In the genomic region with DNA sequence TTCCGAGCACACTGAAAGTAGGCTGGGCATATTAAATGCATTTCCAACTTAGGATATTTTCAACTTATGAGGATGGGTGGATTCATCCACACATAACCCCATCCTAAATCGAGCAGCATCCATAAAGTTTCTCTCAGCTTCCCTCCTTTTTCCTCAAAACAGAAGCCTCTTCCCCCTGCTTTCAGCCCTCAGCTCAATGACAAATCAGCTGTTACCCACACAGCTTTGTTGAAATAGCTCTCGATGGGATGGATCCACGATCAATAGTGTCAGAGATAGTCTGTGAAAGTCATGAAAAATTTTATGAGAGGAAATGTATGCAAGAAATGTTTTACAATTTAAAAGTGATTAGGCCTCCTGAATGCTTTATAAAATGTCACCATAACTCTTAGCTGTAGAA, we compare ENCODE assay signal across 20 cellular contexts. TPM values are rescaled to one million over a fixed set of nuclear protein-coding genes. Genes with fewer than 3 reads are reported as not detected.
DNase-seq lines count a peak whose midpoint lies in the region; TF ChIP-seq lines count a peak whose summit lies in the region.
"Had no signal": no experiment of that assay in that cellular context is flagged by ENCODE, and none has a peak within 500 bp of the region (broad histone marks: within the 10 kb centered on the region; RNA-seq: fewer than 3 reads in every experiment).

No MANE protein-coding gene starts in this region.

- no peak overlapping the region for H3K27ac ChIP-seq in ACC112 (ENCODE audit: low read depth, low read length)
- no peak overlapping the region for H3K27ac ChIP-seq in PC-9
- H3K27ac ChIP-seq: heart right ventricle, Peyer's patch had no signal

- H3K9me2 ChIP-seq in PC-9 (ENCODE audit: insufficient read depth), result no peaks in the 10 kb centered on the region

- POLR2A ChIA-PET in Caco-2 (lab: Charles Lee) (no interaction called here), PC-9 (lab: Charles Lee; ENCODE audit: unreplicated experiment) (no interaction called here)

- H3K27me3 Mint-ChIP-seq in Caco-2 (ENCODE audit: insufficient read depth, unreplicated experiment), result no peaks in the 10 kb centered on the region
- H3K27me3 Mint-ChIP-seq in glutamatergic neuron (ENCODE audit: unreplicated experiment), result peaks cover 3% of the 10 kb centered on the region
- H3K27me3 Mint-ChIP-seq: CD4-positive, alpha-beta memory T cell; stimulated activated memory B cell treated with anti-CD40 and anti-IgM and Interleukin-4, amounts not matched to agents 10 μg/mL and 1 μg/mL and 100 μg/mL, for 72 hours; T-helper 17 cell had no signal

- H3F3A ChIP-seq in PC-9 (ENCODE audit: insufficient read depth, low read depth), result peaks cover 7% of the 10 kb centered on the region

- H3K9me3 ChIP-seq in Caco-2 (no peaks in the 10 kb centered on the region), PC-9 (ENCODE audit: insufficient read depth, low read depth) (no peaks in the 10 kb centered on the region)
- H3K9me3 ChIP-seq: heart right ventricle, Peyer's patch had no signal

- H3K4me1 Mint-ChIP-seq in Caco-2 (ENCODE audit: low read depth, unreplicated experiment) (peaks cover 14% of the 10 kb centered on the region), glutamatergic neuron (ENCODE audit: low read depth, unreplicated experiment) (peaks cover 29% of the 10 kb centered on the region)

- H2AFZ ChIP-seq in ACC112 (ENCODE audit: low read length, unreplicated experiment), result no peak overlapping the region
- H2AFZ ChIP-seq in PC-9, result no peak overlapping the region

- H3K9me3 Mint-ChIP-seq in Caco-2 (ENCODE audit: unreplicated experiment), result no peaks in the 10 kb centered on the region
- H3K9me3 Mint-ChIP-seq in glutamatergic neuron (ENCODE audit: unreplicated experiment), result peaks cover 3% of the 10 kb centered on the region
- H3K9me3 Mint-ChIP-seq: CD4-positive, alpha-beta memory T cell; stimulated activated memory B cell treated with anti-CD40 and anti-IgM and Interleukin-4, amounts not matched to agents 10 μg/mL and 1 μg/mL and 100 μg/mL, for 72 hours had no signal

- CTCF ChIA-PET in Caco-2 (lab: Charles Lee) (no interaction called here), PC-9 (lab: Charles Lee) (no interaction called here)

- intact Hi-C loops in Caco-2 (cut with micrococcal nuclease; ENCODE audit: unreplicated experiment) (no loop called here), PC-9 (cut with micrococcal nuclease; ENCODE audit: unreplicated experiment) (loop anchor here (5.0 kb wide), 1 partner anchor 44 kb away; the partner anchor contains the start of gene RPAIN)

- DNase-seq in Caco-2, result no peak
- DNase-seq in PC-9, result no peak
- no peak for DNase-seq in glutamatergic neuron
- no peak for DNase-seq in NCI-H146 (lab: John Stamatoyannopoulos, UW)
- DNase-seq in germinal center (ENCODE audit: low spot score), result no peak
- DNase-seq in T1000 (lab: John Stamatoyannopoulos, UW), result no peak
- DNase-seq in Ammon's horn (ENCODE audit: low spot score), result no peak
- DNase-seq: activated CD4-positive, alpha-beta T cell treated with anti-CD3 and anti-CD28 coated beads, Interleukin-2, amount 50 U/mL, for 48 hours; CD4-positive, alpha-beta memory T cell; GDM1; heart right ventricle; KBM-7; left colon; NCI-H187; NCI-H510A; Peyer's patch; stimulated activated CD4-positive, alpha-beta T cell treated with anti-CD3 and anti-CD28 coated beads, Interleukin-4, amount 100 ng/mL, for 4 hours; T-helper 17 cell had no signal

- BruUV-seq in Caco-2 (replicated peaks; lab: Mats Ljungman, UMichigan), result no TSS peak
- BruUV-seq in PC-9 (replicated peaks; lab: Mats Ljungman, UMichigan), result no TSS peak

- H4K20me1 ChIP-seq in PC-9 (ENCODE audit: insufficient read depth), result peaks cover 43% of the 10 kb centered on the region; the same call in 1 of the 2 replicates

- TF ChIP-seq CTCF in Caco-2 (IDR thresholded peaks at IDR 0.05; ENCODE audit: insufficient read depth in 1 of 2, low read depth in 1 of 2, low read length in 1 of 2, severe bottlenecking in 1 of 2, unreplicated experiment in 1 of 2) (no peak), PC-9 (conservative IDR thresholded peaks at IDR 0.05) (no peak), glutamatergic neuron (IDR thresholded peaks at IDR 0.05; ENCODE audit: partially characterized antibody, unreplicated experiment) (no peak)

- H3K79me2 ChIP-seq in ACC112 (ENCODE audit: control insufficient read depth, insufficient read depth, low read length, unreplicated experiment), result peaks cover 62% of the 10 kb centered on the region
- H3K79me2 ChIP-seq in PC-9 (ENCODE audit: low read depth), result peaks cover 67% of the 10 kb centered on the region

- H3K27me3 ChIP-seq in ACC112 (ENCODE audit: insufficient read depth, low read length), result no peaks in the 10 kb centered on the region
- no peaks in the 10 kb centered on the region for H3K27me3 ChIP-seq in Caco-2 (replicated peaks; ENCODE audit: control insufficient read depth, insufficient read depth, low read length)
- H3K27me3 ChIP-seq in PC-9 (ENCODE audit: insufficient read depth, low read depth), result no peaks in the 10 kb centered on the region
- H3K27me3 ChIP-seq: heart right ventricle, Peyer's patch had no signal

- H3K4me1 ChIP-seq in ACC112 (ENCODE audit: control insufficient read depth, insufficient read depth, low read length, unreplicated experiment) (peaks cover 12% of the 10 kb centered on the region), Caco-2 (no peaks in the 10 kb centered on the region), PC-9 (replicated peaks; ENCODE audit: insufficient read depth) (peaks cover 18% of the 10 kb centered on the region)

- H3K36me3 ChIP-seq in ACC112 (ENCODE audit: insufficient read depth, low read length) (no peaks in the 10 kb centered on the region), Caco-2 (ENCODE audit: control insufficient read depth, insufficient read depth, low read length) (no peaks in the 10 kb centered on the region), PC-9 (ENCODE audit: low read depth) (0 out of 2 replicates have a peak, but pooled peaks cover 3% of the 10 kb centered on the region)

- H3K4me3 Mint-ChIP-seq in Caco-2 (ENCODE audit: unreplicated experiment) (peak overlapping the region; percentile 91), glutamatergic neuron (ENCODE audit: unreplicated experiment) (peak overlapping the region; percentile 96)

- H3K27ac Mint-ChIP-seq in Caco-2 (ENCODE audit: unreplicated experiment) (no peak overlapping the region), glutamatergic neuron (ENCODE audit: unreplicated experiment) (no peak overlapping the region)
- H3K27ac Mint-ChIP-seq: stimulated activated memory B cell treated with anti-CD40 and anti-IgM and Interleukin-4, amounts not matched to agents 10 μg/mL and 1 μg/mL and 100 μg/mL, for 72 hours had no signal

- H3K4me3 ChIP-seq in ACC112 (ENCODE audit: low read depth, low read length), result peak overlapping the region; percentile 83
- no peak overlapping the region for H3K4me3 ChIP-seq in Caco-2 (ENCODE audit: low read depth, low read length)
- H3K4me3 ChIP-seq in PC-9, result peak overlapping the region; percentile 84; the same call in 1 of the 2 replicates
- H3K4me3 ChIP-seq: Peyer's patch had no signal

- peaks cover 19% of the 10 kb centered on the region for H3K36me3 Mint-ChIP-seq in Caco-2 (ENCODE audit: insufficient read depth, unreplicated experiment)
- no peaks in the 10 kb centered on the region for H3K36me3 Mint-ChIP-seq in glutamatergic neuron (ENCODE audit: unreplicated experiment)

- peak overlapping the region; percentile 94 for H3K4me2 ChIP-seq in PC-9

RNA-seq across cellular contexts. Expression of gene DHX33, which starts 2.5 kb away (rescaled TPM):
- 15.5 and 17.1 TPM in 2 replicates for total RNA-seq in Caco-2 (2022)
- 25.4 and 28.1 TPM in 2 replicates for total RNA-seq in PC-9 (2021)
- total RNA-seq in glutamatergic neuron (ENCODE audit: unreplicated experiment), result 23.9 TPM

RNA-seq across cellular contexts. Expression of gene DERL2, which starts 19.7 kb away (rescaled TPM):
- 34.1 and 34.9 TPM in 2 replicates for total RNA-seq in Caco-2 (2022)
- 47.7 and 71.1 TPM in 2 replicates for total RNA-seq in PC-9 (2021)
- 56.1 TPM for total RNA-seq in glutamatergic neuron (ENCODE audit: unreplicated experiment)

RNA-seq across cellular contexts. Expression of gene MIS12, which starts 20.1 kb away (rescaled TPM):
- total RNA-seq in Caco-2 (2022) (11.7 and 13.9 TPM in 2 replicates), PC-9 (2021) (19.5 and 20.3 TPM in 2 replicates), glutamatergic neuron (ENCODE audit: unreplicated experiment) (23.2 TPM)

RNA-seq across cellular contexts. Expression of gene C1QBP, which starts 27.3 kb away (rescaled TPM):
- total RNA-seq in Caco-2 (2022) (129 and 149 TPM in 2 replicates), PC-9 (2021) (206 and 230 TPM in 2 replicates), glutamatergic neuron (ENCODE audit: unreplicated experiment) (96.4 TPM)

RNA-seq across cellular contexts. Expression of gene RPAIN, which starts 46.3 kb away (rescaled TPM):
- total RNA-seq in Caco-2 (2022) (30.5 and 36.5 TPM in 2 replicates), PC-9 (2021) (56.3 and 70.2 TPM in 2 replicates), glutamatergic neuron (ENCODE audit: unreplicated experiment) (168 TPM)
